Comparison of ENCODE assay signal across 16 cellular contexts in the genomic region with DNA sequence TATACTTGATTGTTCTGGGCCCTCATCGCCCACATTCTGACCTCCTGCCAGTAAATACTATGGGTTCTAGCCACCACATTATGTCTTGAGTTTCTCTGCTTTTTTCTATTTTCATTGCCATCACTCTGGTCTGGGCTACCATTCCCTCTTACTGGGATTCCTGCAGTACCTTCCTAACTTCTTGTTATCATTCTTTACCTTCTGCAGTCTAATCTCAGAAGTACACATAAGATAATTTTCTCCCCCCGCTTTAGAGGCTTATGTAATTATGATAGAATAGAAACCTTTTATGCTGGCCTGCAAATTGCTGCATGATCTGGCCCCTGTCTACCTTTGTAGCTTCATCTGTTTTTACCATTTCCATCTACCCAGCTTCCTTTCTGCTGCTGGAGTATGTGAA. TPM values are rescaled to one million over a fixed set of nuclear protein-coding genes. Genes with fewer than 3 reads are reported as not detected.
DNase-seq lines count a peak whose midpoint lies in the region; ATAC-seq and TF ChIP-seq lines count a peak whose summit lies in the region.
"Had no signal": no experiment of that assay in that cellular context is flagged by ENCODE, and none has a peak within 500 bp of the region (broad histone marks: within the 10 kb centered on the region; RNA-seq: fewer than 3 reads in every experiment).

No MANE protein-coding gene starts in this region.

- no peaks in the 10 kb centered on the region for H3K9me3 Mint-ChIP-seq in activated CD8-positive, alpha-beta memory T cell treated with anti-CD3 and anti-CD28 coated beads, Interleukin-2, amount 10 ng/mL, durations not matched to agents 7 days and 5 days (ENCODE audit: low read depth)
- peaks cover 4% of the 10 kb centered on the region for H3K9me3 Mint-ChIP-seq in activated naive CD8-positive, alpha-beta T cell (ENCODE audit: low read depth)
- no peaks in the 10 kb centered on the region for H3K9me3 Mint-ChIP-seq in natural killer cell

- no TSS peak for BruUV-seq in OCI-LY7 (replicated peaks; lab: Mats Ljungman, UMichigan)

- intact Hi-C loops in OCI-LY7 (cut with micrococcal nuclease; ENCODE audit: unreplicated experiment) (no loop called here), natural killer cell (cut with micrococcal nuclease) (no loop called here)

- H3K4me3 ChIP-seq in OCI-LY7 (ENCODE audit: low read depth, low read length, poor library complexity, severe bottlenecking) = no peak overlapping the region
- H3K4me3 ChIP-seq: tibial nerve had no signal

- peak overlapping the region; percentile 14 for H3K4me3 Mint-ChIP-seq in activated CD8-positive, alpha-beta memory T cell treated with anti-CD3 and anti-CD28 coated beads, Interleukin-2, amount 10 ng/mL, durations not matched to agents 7 days and 5 days
- H3K4me3 Mint-ChIP-seq in activated naive CD8-positive, alpha-beta T cell = peak overlapping the region; percentile 24
- H3K4me3 Mint-ChIP-seq in natural killer cell = peak overlapping the region; percentile 29

- H3K4me1 ChIP-seq in OCI-LY7 (ENCODE audit: insufficient read depth, low read length, poor library complexity, severe bottlenecking) = peaks cover 39% of the 10 kb centered on the region

- no peak for TF ChIP-seq CTCF in OCI-LY7 (conservative IDR thresholded peaks at IDR 0.05; ENCODE audit: low read length)
- no peak for TF ChIP-seq CTCF in natural killer cell (IDR thresholded peaks at IDR 0.05)

- H3K27ac Mint-ChIP-seq in activated CD8-positive, alpha-beta memory T cell treated with anti-CD3 and anti-CD28 coated beads, Interleukin-2, amount 10 ng/mL, durations not matched to agents 7 days and 5 days = peak overlapping the region; percentile 89
- peak overlapping the region; percentile 96 for H3K27ac Mint-ChIP-seq in activated naive CD8-positive, alpha-beta T cell
- H3K27ac Mint-ChIP-seq in natural killer cell = peak overlapping the region; percentile 87 to 96

- no peak overlapping the region for H3K4me2 ChIP-seq in OCI-LY7 (ENCODE audit: low read length)

- peaks cover 54% of the 10 kb centered on the region for H3K9me3 ChIP-seq in OCI-LY7 (ENCODE audit: low read length)
- H3K9me3 ChIP-seq: tibial nerve had no signal

- no peak overlapping the region for H2AFZ ChIP-seq in OCI-LY7 (ENCODE audit: low read length)

- peak overlapping the region; percentile 17 for H3K27ac ChIP-seq in OCI-LY7 (ENCODE audit: low read depth, low read length, poor library complexity, severe bottlenecking)
- H3K27ac ChIP-seq: C4-2B, tibial nerve had no signal

- peaks cover 77% of the 10 kb centered on the region for H3K4me1 Mint-ChIP-seq in activated CD8-positive, alpha-beta memory T cell treated with anti-CD3 and anti-CD28 coated beads, Interleukin-2, amount 10 ng/mL, durations not matched to agents 7 days and 5 days
- peaks cover 80% of the 10 kb centered on the region for H3K4me1 Mint-ChIP-seq in activated naive CD8-positive, alpha-beta T cell (ENCODE audit: low read depth)
- peaks cover 70% of the 10 kb centered on the region in 2 donors for H3K4me1 Mint-ChIP-seq in natural killer cell

- POLR2A ChIA-PET in OCI-LY7 (lab: Charles Lee) = interaction anchor here (1.0 to 4.2 kb wide), 5 partner anchors 13 to 127 kb away, joined by 3 to 30 read pairs (median 5); no protein-coding TSS in a partner anchor

- peaks cover 74% of the 10 kb centered on the region for H3K36me3 ChIP-seq in OCI-LY7 (ENCODE audit: insufficient read depth, low read length)
- H3K36me3 ChIP-seq: tibial nerve had no signal

- peaks cover 36% of the 10 kb centered on the region for H3K36me3 Mint-ChIP-seq in activated CD8-positive, alpha-beta memory T cell treated with anti-CD3 and anti-CD28 coated beads, Interleukin-2, amount 10 ng/mL, durations not matched to agents 7 days and 5 days
- H3K36me3 Mint-ChIP-seq in activated naive CD8-positive, alpha-beta T cell = peaks cover 6% of the 10 kb centered on the region
- no peaks in the 10 kb centered on the region for H3K36me3 Mint-ChIP-seq in natural killer cell

- peaks cover 100% of the 10 kb centered on the region for H3K79me2 ChIP-seq in OCI-LY7 (ENCODE audit: insufficient read depth, low read depth, low read length)

- no peak for DNase-seq in activated CD8-positive, alpha-beta memory T cell treated with anti-CD3 and anti-CD28 coated beads, Interleukin-2, amount 10 ng/mL, durations not matched to agents 7 days and 5 days
- no peak for DNase-seq in activated CD8-positive, alpha-beta memory T cell treated with anti-CD3 and anti-CD28 coated beads for 24 hours
- DNase-seq in OCI-LY7 (ENCODE audit: low spot score) (no peak), natural killer cell (no peak), H4 (ENCODE audit: low spot score) (no peak)
- no peak for DNase-seq in activated effector memory CD4-positive, alpha-beta T cell treated with anti-CD3 and anti-CD28 coated beads, Interleukin-2, amount 50 U/mL, for 16 hours
- DNase-seq: activated gamma-delta T cell, foreskin fibroblast, left cardiac atrium, NCI-H2107, NCI-H524 treated with DMSO at 0.1 percent for 48 hours, Right ventricle myocardium superior had no signal

- CTCF ChIA-PET in activated CD8-positive, alpha-beta memory T cell treated with anti-CD3 and anti-CD28 coated beads, Interleukin-2, amount 10 ng/mL, durations not matched to agents 7 days and 5 days (lab: Charles Lee) = interaction anchor here (1.5 kb wide), 1 partner anchor 13 kb away, joined by 4 read pairs; no protein-coding TSS in a partner anchor
- CTCF ChIA-PET in OCI-LY7 (lab: Charles Lee; ENCODE audit: unreplicated experiment) = no interaction called here

- H3K9me2 ChIP-seq in OCI-LY7 (ENCODE audit: insufficient read depth, low read length) = no peaks in the 10 kb centered on the region

- ATAC-seq in activated CD8-positive, alpha-beta memory T cell treated with anti-CD3 and anti-CD28 coated beads, Interleukin-2, amount 10 ng/mL, durations not matched to agents 7 days and 5 days = no peak
- ATAC-seq in natural killer cell (no peak), HG03045 (IDR thresholded peaks at IDR 0.05; ENCODE audit: unreplicated experiment) (no peak)
- ATAC-seq: left cardiac atrium had no signal

- H3K27me3 Mint-ChIP-seq in activated CD8-positive, alpha-beta memory T cell treated with anti-CD3 and anti-CD28 coated beads, Interleukin-2, amount 10 ng/mL, durations not matched to agents 7 days and 5 days = no peaks in the 10 kb centered on the region
- no peaks in the 10 kb centered on the region for H3K27me3 Mint-ChIP-seq in activated naive CD8-positive, alpha-beta T cell
- no peaks in the 10 kb centered on the region for H3K27me3 Mint-ChIP-seq in natural killer cell (ENCODE audit: low read depth in 2 of 2)

- no peaks in the 10 kb centered on the region for H4K20me1 ChIP-seq in OCI-LY7 (ENCODE audit: insufficient read depth, low read length)

RNA-seq across cellular contexts. Expression of a gene that starts 19.2 kb away (rescaled TPM):
- 10 to 100 TPM; 54.6 to 66.3 TPM for total RNA-seq in activated CD8-positive, alpha-beta memory T cell treated with anti-CD3 and anti-CD28 coated beads, Interleukin-2, amount 10 ng/mL, durations not matched to agents 7 days and 5 days
- 108 and 122 TPM in 2 replicates for total RNA-seq in OCI-LY7 (2014; rRNA removed; shearing (Covaris generic))
- total RNA-seq in OCI-LY7 (2022) = 309 and 368 TPM in 2 replicates
- 100 to 1,000 TPM in 2 of 3 donors, 10 to 100 TPM in 1; 98.3 to 104 (median 100) TPM for total RNA-seq in natural killer cell
- total RNA-seq in H4 (2014; rRNA removed; shearing (Covaris generic)) = 34.2 and 44.4 TPM in 2 replicates
